In the genomic region with DNA sequence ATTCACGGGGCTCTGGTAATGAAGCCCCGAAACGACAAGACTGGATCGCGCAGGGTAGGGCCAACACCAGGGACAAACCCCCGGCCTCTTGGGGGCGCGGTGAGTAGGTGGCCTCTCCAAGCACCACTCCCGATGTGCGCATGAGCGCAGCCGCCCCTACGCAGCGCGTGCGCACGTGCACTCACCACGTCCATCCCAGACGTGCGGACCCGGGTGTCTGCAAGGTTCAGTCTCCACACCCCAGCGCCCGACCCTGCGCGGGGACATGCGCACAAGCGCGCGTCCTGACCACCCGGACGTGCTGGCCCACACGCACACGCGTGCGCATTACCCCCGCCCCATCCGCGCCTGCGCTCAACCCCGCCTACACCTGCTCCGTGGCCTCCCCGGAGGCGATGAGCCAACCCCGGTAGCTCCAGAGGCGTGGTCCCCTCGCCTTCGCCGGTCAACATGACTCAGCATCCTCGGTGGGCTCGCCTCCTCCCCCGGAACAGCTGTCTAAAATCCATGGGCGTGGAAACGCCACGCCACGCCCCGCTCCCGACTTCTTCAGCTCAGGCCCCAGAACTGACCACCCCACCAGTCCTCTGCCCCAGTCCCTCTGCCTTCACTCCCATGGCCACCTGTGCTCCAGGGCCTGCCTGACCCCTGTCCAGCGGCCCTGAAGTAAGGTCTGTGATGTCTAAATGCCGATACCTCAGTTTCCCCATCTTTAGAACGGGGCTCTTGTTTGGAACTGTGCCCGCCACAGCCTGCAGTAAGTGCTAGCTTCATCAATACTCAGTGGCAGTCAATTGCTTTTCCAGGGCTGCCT, we compare ENCODE assay signal across 8 cellular contexts. TPM values are rescaled to one million over a fixed set of nuclear protein-coding genes. Genes with fewer than 3 reads are reported as not detected.
A peak's percentile ranks its signal among the peaks of the same experiment; 100 is the strongest.
DNase-seq lines count a peak whose midpoint lies in the region; ATAC-seq, FAIRE-seq and TF ChIP-seq lines count a peak whose summit lies in the region.

No MANE protein-coding gene starts in this region.

- peak in 1 of 2 experiments; percentile 22; a peak in 1 of 4 replicates for TF ChIP-seq RAD21 in H1 (IDR thresholded peaks at IDR 0.05 in 1 of 2, conservative IDR thresholded peaks at IDR 0.05 in 1 of 2; ENCODE audit: low read depth in 2 of 2, low read length in 2 of 2)

- no peaks in the 10 kb centered on the region; the same call in 1 of the 2 replicates for H3K23me2 ChIP-seq in H1 (ENCODE audit: low read depth, low read length)

- H3K79me2 ChIP-seq in H1 (ENCODE audit: control insufficient read depth in 1 of 2, insufficient read depth in 2 of 2, low read length in 2 of 2) (no peaks in the 10 kb centered on the region), mesendoderm (ENCODE audit: control insufficient read depth, insufficient read depth, low read length) (no peaks in the 10 kb centered on the region)

- ATAC-seq in GM21360 (IDR thresholded peaks at IDR 0.05; ENCODE audit: unreplicated experiment), result peak; percentile 86

- H3K4me2 ChIP-seq in H1 (ENCODE audit: insufficient read depth in 1 of 2, low read depth in 2 of 2, low read length in 2 of 2) (peak overlapping the region; percentile 34 to 74), mesendoderm (ENCODE audit: low read length) (peak overlapping the region; percentile 51)

- H4K91ac ChIP-seq in H1 (replicated peaks; ENCODE audit: insufficient read length, low read length), result peak overlapping the region; percentile 26

- no TSS peak for BruUV-seq in Caco-2 (replicated peaks; lab: Mats Ljungman, UMichigan)

- H3K23ac ChIP-seq in H1 (ENCODE audit: insufficient read length) (no peak overlapping the region), mesendoderm (ENCODE audit: low read length) (no peak overlapping the region)

- H3K4ac ChIP-seq in H1 (replicated peaks; ENCODE audit: insufficient read length, low read depth, low read length) (no peak overlapping the region), mesendoderm (ENCODE audit: low read depth, low read length) (peak overlapping the region; percentile 72)

- no peak overlapping the region; the same call in 1 of the 2 replicates for H3K27ac ChIP-seq in H1 (ENCODE audit: low read depth, low read length)
- peak overlapping the region; percentile 55 for H3K27ac ChIP-seq in mesendoderm (ENCODE audit: low read depth, low read length)

- H3K36me3 ChIP-seq in Caco-2 (ENCODE audit: control insufficient read depth, insufficient read depth, low read length) (peaks cover 2% of the 10 kb centered on the region; the same call in 1 of the 2 replicates), H1 (ENCODE audit: control insufficient read depth in 2 of 4, insufficient read depth in 4 of 4, low read length in 3 of 4) (no peaks in the 10 kb centered on the region), mesendoderm (ENCODE audit: control insufficient read depth, insufficient read depth, low read length) (no peaks in the 10 kb centered on the region)

- H3K9me3 ChIP-seq in Caco-2 (no peaks in the 10 kb centered on the region), H1 (ENCODE audit: insufficient read depth in 2 of 2, low read depth in 1 of 2, low read length in 1 of 2) (no peaks in the 10 kb centered on the region)

- H4K20me1 ChIP-seq in H1 (replicated peaks in 1 of 2; ENCODE audit: control insufficient read depth in 1 of 2, insufficient read depth in 2 of 2, low read length in 2 of 2), result no peaks in the 10 kb centered on the region

- TF ChIP-seq CTCF in Caco-2 (IDR thresholded peaks at IDR 0.05; ENCODE audit: insufficient read depth in 1 of 2, low read depth in 1 of 2, low read length in 1 of 2, severe bottlenecking in 1 of 2, unreplicated experiment in 1 of 2) (peak; percentile 53 to 83), H1 (IDR thresholded peaks at IDR 0.05; ENCODE audit: control extremely low read depth in 1 of 3, insufficient read depth in 1 of 3, low read depth in 1 of 3, low read length in 3 of 3) (peak; percentile 25 to 69 (median 68); a peak in 3 of 4 replicates)

- H2BK15ac ChIP-seq in H1 (ENCODE audit: low read length), result peak overlapping the region; percentile 98
- no peak overlapping the region for H2BK15ac ChIP-seq in mesendoderm (replicated peaks; ENCODE audit: low read depth)

- POLR2A ChIA-PET in Caco-2 (lab: Charles Lee), result interaction anchor here (0.6 kb wide), 2 partner anchors 9 to 26 kb away, joined by 3 to 4 read pairs; no protein-coding TSS in a partner anchor
- POLR2A ChIA-PET in H1 (lab: Charles Lee; ENCODE audit: partially characterized antibody), result interaction anchor here (0.6 to 1.5 kb wide), 4 partner anchors 9 to 42 kb away, joined by 3 to 5 read pairs (median 3); no protein-coding TSS in a partner anchor

- H3K4me1 Mint-ChIP-seq in Caco-2 (ENCODE audit: low read depth, unreplicated experiment), result peaks cover 26% of the 10 kb centered on the region

- DNase-seq in Caco-2, result peak; percentile 100
- DNase-seq in HT-29 (ENCODE audit: low spot score), result peak; percentile 99
- DNase-seq in NK-92 (lab: John Stamatoyannopoulos, UW; ENCODE audit: unreplicated experiment), result peak; percentile 64
- DNase-seq in activated CD8-positive, alpha-beta memory T cell treated with anti-CD3 and anti-CD28 coated beads for 4 hours (ENCODE audit: low read depth in 2 of 2), result peak; percentile 90 to 93
- peak; percentile 88 to 95 for DNase-seq in H1 (ENCODE audit: low read depth in 1 of 2, low spot score in 2 of 2)
- peak; percentile 98 for DNase-seq in mesendoderm
- peak; percentile 82 for DNase-seq in stimulated activated CD8-positive, alpha-beta memory T cell treated with anti-CD3 and anti-CD28 coated beads, Interleukin-15, amount 100 ng/mL, for 1 hour (ENCODE audit: low read depth)

- H3K79me1 ChIP-seq in H1 (ENCODE audit: low read depth, low read length) (no peaks in the 10 kb centered on the region), mesendoderm (ENCODE audit: low read length) (no peaks in the 10 kb centered on the region)

- peak overlapping the region; percentile 90 for H2BK5ac ChIP-seq in H1 (ENCODE audit: low read depth, low read length)
- peak overlapping the region; percentile 37 for H2BK5ac ChIP-seq in mesendoderm (ENCODE audit: low read length)

- H2BK20ac ChIP-seq in H1 (ENCODE audit: low read length), result peak overlapping the region; percentile 56; the same call in 1 of the 2 replicates

- TF ChIP-seq EP300 in H1 (IDR thresholded peaks at IDR 0.05; ENCODE audit: borderline replicate concordance in 1 of 2, low read depth in 2 of 2, low read length in 2 of 2), result no peak

- FAIRE-seq in H1 (lab: Jason Lieb, UNC), result no peak

- 8% methylated on average over 61 of the region's 61 CpGs; no CpG with 5 or more reads in 1 of the 2 experiments for WGBS in H1 (ENCODE audit: extremely low coverage in 1 of 2, insufficient coverage in 1 of 2, insufficient read length in 1 of 2, insufficient replicate concordance in 2 of 2, low coverage in 1 of 2, low lambda C conversion rate in 2 of 2, missing lambda C conversion rate in 1 of 2), 2 experiments
- no CpG with 5 or more reads among the region's 61 CpGs for WGBS in mesendoderm (ENCODE audit: extremely low coverage, insufficient coverage, low lambda C conversion rate)

- H3K4me3 Mint-ChIP-seq in Caco-2 (ENCODE audit: unreplicated experiment), result peak overlapping the region; percentile 92

- H3K9ac ChIP-seq in H1 (replicated peaks in 1 of 4; ENCODE audit: extremely low read depth in 1 of 4, low read depth in 3 of 4, low read length in 3 of 4), result peak overlapping the region in 2 of 4 experiments; percentile 30 to 31; a peak in 3 of 7 replicates
- H3K9ac ChIP-seq in mesendoderm (ENCODE audit: low read length), result peak overlapping the region; percentile 81

- peak overlapping the region; percentile 33 for H3K4me3 ChIP-seq in Caco-2 (ENCODE audit: low read depth, low read length)
- peak overlapping the region; percentile 31 to 56 (median 40) for H3K4me3 ChIP-seq in H1 (ENCODE audit: extremely low read depth in 1 of 4, insufficient read depth in 2 of 4, low read depth in 3 of 4, low read length in 4 of 4)
- H3K4me3 ChIP-seq in mesendoderm (ENCODE audit: low read length), result peak overlapping the region; percentile 35

- H3K27me3 ChIP-seq in Caco-2 (replicated peaks; ENCODE audit: control insufficient read depth, insufficient read depth, low read length), result no peaks in the 10 kb centered on the region
- H3K27me3 ChIP-seq in H1 (replicated peaks in 1 of 4; ENCODE audit: control insufficient read depth in 3 of 4, extremely low read depth in 1 of 4, insufficient read depth in 3 of 4, low read length in 3 of 4), result no peaks in the 10 kb centered on the region
- H3K27me3 ChIP-seq in mesendoderm (ENCODE audit: insufficient read depth, low read length, poor library complexity), result no peaks in the 10 kb centered on the region

- H3K27me3 Mint-ChIP-seq in Caco-2 (ENCODE audit: insufficient read depth, unreplicated experiment), result no peaks in the 10 kb centered on the region

- H4K8ac ChIP-seq in H1 (ENCODE audit: extremely low read depth, insufficient read depth, low read length), result peak overlapping the region; percentile 53
- H4K8ac ChIP-seq in mesendoderm (ENCODE audit: low read depth, low read length), result no peak overlapping the region

- H3K56ac ChIP-seq in H1 (replicated peaks; ENCODE audit: insufficient read length, low read depth, low read length) (peak overlapping the region; percentile 19), mesendoderm (ENCODE audit: low read length) (peak overlapping the region; percentile 87)

- peaks cover 32% of the 10 kb centered on the region for H3K36me3 Mint-ChIP-seq in Caco-2 (ENCODE audit: insufficient read depth, unreplicated experiment)

- no peak overlapping the region for H3K14ac ChIP-seq in H1 (ENCODE audit: insufficient read length)

- H2BK120ac ChIP-seq in H1 (replicated peaks; ENCODE audit: low read depth, low read length) (no peak overlapping the region), mesendoderm (ENCODE audit: low read depth, low read length) (no peak overlapping the region)

- H2AFZ ChIP-seq in H1 (ENCODE audit: low read length), result peak overlapping the region; percentile 52; the same call in 1 of the 2 replicates

- no peak overlapping the region for H2AK5ac ChIP-seq in H1 (ENCODE audit: low read depth, low read length)
- no peak overlapping the region for H2AK5ac ChIP-seq in mesendoderm (ENCODE audit: low read length)

- peak overlapping the region; percentile 30; the same call in 1 of the 2 replicates for H2BK12ac ChIP-seq in H1 (ENCODE audit: low read depth, low read length)

- intact Hi-C loops in Caco-2 (cut with micrococcal nuclease; ENCODE audit: unreplicated experiment), result no loop called here

- TF ChIP-seq POLR2A in H1 (IDR thresholded peaks at IDR 0.05; ENCODE audit: control extremely low read depth in 1 of 2, low read depth in 2 of 2, low read length in 2 of 2), result peak in 1 of 2 experiments; percentile 74; a peak in 2 of 3 replicates

- H3K4me1 ChIP-seq in Caco-2 (peaks cover 15% of the 10 kb centered on the region), H1 (replicated peaks in 1 of 4; ENCODE audit: control insufficient read depth in 3 of 4, insufficient read depth in 4 of 4, low read length in 3 of 4) (peaks cover 3 to 9% (median 3%) of the 10 kb centered on the region in 4 experiments; a peak in 5 of 7 replicates), mesendoderm (ENCODE audit: control insufficient read depth, low read depth, low read length) (no peaks in the 10 kb centered on the region)

- no peaks in the 10 kb centered on the region for H3K9me3 Mint-ChIP-seq in Caco-2 (ENCODE audit: unreplicated experiment)

- CTCF ChIA-PET in Caco-2 (lab: Charles Lee) (interaction anchor here (0.5 to 1.6 kb wide), 8 partner anchors 13 to 226 kb away, joined by 3 to 5 read pairs (median 4); partner anchors contain the start of gene LSM14A), H1 (lab: Charles Lee; ENCODE audit: partially characterized antibody) (interaction anchor here (0.6 to 1.4 kb wide), 10 partner anchors 8 to 188 kb away, joined by 3 to 6 read pairs (median 4); no protein-coding TSS in a partner anchor)

- H3K18ac ChIP-seq in H1 (ENCODE audit: extremely low read depth, low read length) (peak overlapping the region; percentile 81), mesendoderm (ENCODE audit: low read length) (peak overlapping the region; percentile 33)

- H3K27ac Mint-ChIP-seq in Caco-2 (ENCODE audit: unreplicated experiment), result peak overlapping the region; percentile 91

- H4K5ac ChIP-seq in H1 (ENCODE audit: insufficient read length, low read depth, low read length), result peak overlapping the region; percentile 68
- peak overlapping the region; percentile 68 for H4K5ac ChIP-seq in mesendoderm (ENCODE audit: low read length)

RNA-seq across cellular contexts. Expression of gene GPI, which starts 5.6 kb away (rescaled TPM):
- total RNA-seq in Caco-2 (2022), result 329 and 381 TPM in 2 replicates
- 401 and 403 TPM in 2 replicates for total RNA-seq in HT-29 (2014; rRNA removed; shearing (Covaris generic))
- 360 and 370 TPM in 2 replicates for total RNA-seq in H1 (2021; fragmentation: NEBNext Ultra II Directional; extraction: Animal tissue kit (Norgen Biotek cat#: 25700))
- polyA plus RNA-seq in H1 (2011; rRNA removed), result 171 and 240 TPM in 2 replicates
- 153 TPM for polyA plus RNA-seq in H1 (2011; cell fraction: cytosol; rRNA removed)
- 211 TPM for polyA plus RNA-seq in H1 (2011; cell fraction: nucleus; rRNA removed)
- 270 to 336 TPM (median 308 TPM) in 4 replicates for polyA plus RNA-seq in H1 (2012, experiment 1 of 2)
- polyA plus RNA-seq in H1 (2012, experiment 2 of 2), result 324 TPM
- 133 TPM for polyA plus RNA-seq in H1 (2013, experiment 1 of 2)
- polyA plus RNA-seq in H1 (2013, experiment 2 of 2), result 132 TPM
- 290 and 318 TPM in 2 replicates for polyA minus RNA-seq in H1 (2011; rRNA and poly(A)+ RNA removed)
- polyA minus RNA-seq in H1 (2011; cell fraction: cytosol; rRNA and poly(A)+ RNA removed), result 192 TPM
- polyA minus RNA-seq in H1 (2011; cell fraction: nucleus; rRNA and poly(A)+ RNA removed), result 114 TPM
- polyA plus RNA-seq in mesendoderm (2013, experiment 1 of 2), result 123 TPM
- polyA plus RNA-seq in mesendoderm (2013, experiment 2 of 2), result 126 TPM

RNA-seq across cellular contexts. Expression of gene PDCD2L, which starts 44.9 kb away (rescaled TPM):
- 33.2 and 40.2 TPM in 2 replicates for total RNA-seq in Caco-2 (2022)
- total RNA-seq in HT-29 (2014; rRNA removed; shearing (Covaris generic)), result 83.2 and 89.6 TPM in 2 replicates
- total RNA-seq in H1 (2021; fragmentation: NEBNext Ultra II Directional; extraction: Animal tissue kit (Norgen Biotek cat#: 25700)), result 50.8 and 51.5 TPM in 2 replicates
- polyA plus RNA-seq in H1 (2011; rRNA removed), result 78.1 and 80.2 TPM in 2 replicates
- polyA plus RNA-seq in H1 (2011; cell fraction: cytosol; rRNA removed), result 72.4 TPM
- polyA plus RNA-seq in H1 (2011; cell fraction: nucleus; rRNA removed), result 47.8 TPM
- polyA plus RNA-seq in H1 (2012, experiment 1 of 2), result 42.0 to 65.0 TPM (median 44.8 TPM) in 4 replicates
- polyA plus RNA-seq in H1 (2012, experiment 2 of 2), result 59.2 TPM
- 57.3 TPM for polyA plus RNA-seq in H1 (2013, experiment 1 of 2)
- polyA plus RNA-seq in H1 (2013, experiment 2 of 2), result 59.1 TPM
- polyA minus RNA-seq in H1 (2011; rRNA and poly(A)+ RNA removed), result 35.2 and 56.0 TPM in 2 replicates
- polyA minus RNA-seq in H1 (2011; cell fraction: cytosol; rRNA and poly(A)+ RNA removed), result 19.8 TPM
- polyA minus RNA-seq in H1 (2011; cell fraction: nucleus; rRNA and poly(A)+ RNA removed), result 22.6 TPM
- polyA plus RNA-seq in mesendoderm (2013, experiment 1 of 2), result 72.4 TPM
- polyA plus RNA-seq in mesendoderm (2013, experiment 2 of 2), result 67.4 TPM
